21 cellular contexts compared by ENCODE assay signal in the genomic region with DNA sequence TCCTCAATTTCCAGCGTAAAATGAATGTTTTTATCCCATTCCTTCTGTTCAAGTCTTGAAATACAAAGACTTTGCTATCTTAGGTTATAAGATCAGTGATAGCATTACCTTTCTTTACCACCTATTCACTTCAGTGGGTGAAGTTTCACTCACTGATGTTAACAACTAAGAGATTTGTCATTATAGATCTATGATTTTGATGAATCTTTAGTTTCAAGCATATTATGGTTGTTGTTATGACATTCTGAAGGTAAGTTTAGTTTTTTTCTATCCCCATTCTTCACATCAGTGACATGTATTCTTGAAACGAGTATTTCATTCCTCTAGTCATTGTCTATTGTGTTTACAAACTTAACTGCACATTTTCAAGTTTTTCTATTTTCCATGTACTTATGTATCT.
"Had no signal": no experiment of that assay in that cellular context is flagged by ENCODE, and none has a peak within 500 bp of the region (broad histone marks: within the 10 kb centered on the region; RNA-seq: fewer than 3 reads in every experiment).

No MANE protein-coding gene starts in this region.

- H3K27ac Mint-ChIP-seq: naive thymus-derived CD4-positive, alpha-beta T cell; nephron progenitor cell had no signal

- DNase-seq: effector memory CD4-positive, alpha-beta T cell; heart right ventricle; hypothalamus; kidney glomerular epithelial cell; naive thymus-derived CD4-positive, alpha-beta T cell; nephron progenitor cell; psoas muscle; retina; right lobe of liver; stimulated activated CD4-positive, alpha-beta T cell treated with anti-CD3 and anti-CD28 coated beads, Interleukin-15, amount 100 ng/mL, for 24 hours; stimulated activated CD4-positive, alpha-beta T cell treated with anti-CD3 and anti-CD28 coated beads, Interleukin-1b, Interleukin-23, amount 100 ng/mL, for 48 hours; stimulated activated CD4-positive, alpha-beta T cell treated with anti-CD3 and anti-CD28 coated beads, Interleukin-4, amount 100 ng/mL, for 24 hours; stimulated activated naive CD4-positive, alpha-beta T cell; tibial artery; upper lobe of left lung had no signal

- H3K36me3 ChIP-seq: heart right ventricle, right lobe of liver, suprapubic skin, tibial artery, upper lobe of left lung, vagina had no signal

- H3K27me3 ChIP-seq: right lobe of liver, suprapubic skin, tibial artery, upper lobe of left lung, vagina had no signal

- H3K4me3 Mint-ChIP-seq: naive thymus-derived CD4-positive, alpha-beta T cell; nephron progenitor cell had no signal

- H3K27ac ChIP-seq: heart right ventricle, psoas muscle, right lobe of liver, suprapubic skin, tibial artery, upper lobe of left lung, vagina had no signal

- H3K9me3 Mint-ChIP-seq: naive thymus-derived CD4-positive, alpha-beta T cell; nephron progenitor cell had no signal

- H3K4me1 ChIP-seq: heart right ventricle, psoas muscle, suprapubic skin, tibial artery, upper lobe of left lung, vagina had no signal

- FAIRE-seq: endometrium, frontal cortex, islet of Langerhans had no signal

- H3K36me3 Mint-ChIP-seq: naive thymus-derived CD4-positive, alpha-beta T cell had no signal

- H3K4me3 ChIP-seq: heart right ventricle, psoas muscle, right lobe of liver, suprapubic skin, tibial artery, upper lobe of left lung, vagina had no signal

- ATAC-seq: esophagus mucosa; heart right ventricle; naive thymus-derived CD4-positive, alpha-beta T cell; psoas muscle; right lobe of liver had no signal
